25 cellular contexts compared by ENCODE assay signal in genomic region chr16:23920899-23921298, GRCh38.
DNase-seq lines count a peak whose midpoint lies in the region; ATAC-seq, FAIRE-seq and TF ChIP-seq lines count a peak whose summit lies in the region.
"Had no signal": no experiment of that assay in that cellular context is flagged by ENCODE, and none has a peak within 500 bp of the region (broad histone marks: within the 10 kb centered on the region; RNA-seq: fewer than 3 reads in every experiment).

No MANE protein-coding gene starts in this region.

- no peak overlapping the region for H3K4me3 Mint-ChIP-seq in activated CD8-positive, alpha-beta T cell treated with anti-CD3 and anti-CD28 coated beads for 36 hours
- H3K4me3 Mint-ChIP-seq in activated CD8-positive, alpha-beta T cell treated with anti-CD3 and anti-CD28 coated beads, Interleukin-2, amount 10 ng/mL, durations not matched to agents 7 days and 5 days: no peak overlapping the region
- H3K4me3 Mint-ChIP-seq in WTC11: no peak overlapping the region

- H3K27me3 Mint-ChIP-seq in activated CD8-positive, alpha-beta T cell treated with anti-CD3 and anti-CD28 coated beads for 36 hours: no peaks in the 10 kb centered on the region
- H3K27me3 Mint-ChIP-seq in activated CD8-positive, alpha-beta T cell treated with anti-CD3 and anti-CD28 coated beads, Interleukin-2, amount 10 ng/mL, durations not matched to agents 7 days and 5 days (ENCODE audit: low read depth): no peaks in the 10 kb centered on the region
- H3K27me3 Mint-ChIP-seq in WTC11 (ENCODE audit: low read depth): no peaks in the 10 kb centered on the region
- H3K27me3 Mint-ChIP-seq: CD8-positive, alpha-beta memory T cell had no signal

- H3K27ac Mint-ChIP-seq in activated CD8-positive, alpha-beta T cell treated with anti-CD3 and anti-CD28 coated beads for 36 hours: peak overlapping the region; percentile 37
- H3K27ac Mint-ChIP-seq in activated CD8-positive, alpha-beta T cell treated with anti-CD3 and anti-CD28 coated beads, Interleukin-2, amount 10 ng/mL, durations not matched to agents 7 days and 5 days: no peak overlapping the region
- 0 out of 2 replicates have a peak overlapping the region, but pooled peaks have one; percentile 12 for H3K27ac Mint-ChIP-seq in WTC11

- no peak for TF ChIP-seq EP300 in esophagus muscularis mucosa (IDR thresholded peaks at IDR 0.05)

- intact Hi-C loops in activated CD8-positive, alpha-beta T cell treated with anti-CD3 and anti-CD28 coated beads for 36 hours (cut with micrococcal nuclease): no loop called here
- intact Hi-C loops in esophagus muscularis mucosa (cut with DNase I): no loop called here

- POLR2A ChIA-PET in activated CD8-positive, alpha-beta T cell treated with anti-CD3 and anti-CD28 coated beads for 36 hours (lab: Charles Lee): interaction anchor here (0.5 to 0.6 kb wide), 2 partner anchors 10 to 56 kb away, joined by 3 read pairs; no protein-coding TSS in a partner anchor
- POLR2A ChIA-PET in activated CD8-positive, alpha-beta T cell treated with anti-CD3 and anti-CD28 coated beads, Interleukin-2, amount 10 ng/mL, durations not matched to agents 7 days and 5 days (lab: Charles Lee): no interaction called here
- POLR2A ChIA-PET in WTC11 (lab: Charles Lee): no interaction called here

- no peak for TF ChIP-seq CTCF in activated CD8-positive, alpha-beta T cell treated with anti-CD3 and anti-CD28 coated beads for 36 hours (IDR thresholded peaks at IDR 0.05)
- TF ChIP-seq CTCF in WTC11 (IDR thresholded peaks at IDR 0.05) (no peak), esophagus muscularis mucosa (IDR thresholded peaks at IDR 0.05) (no peak)

- TF ChIP-seq POLR2A in GM12891 (IDR thresholded peaks at IDR 0.05; ENCODE audit: low read depth, low read length): no peak
- TF ChIP-seq POLR2A in esophagus muscularis mucosa (IDR thresholded peaks at IDR 0.05; ENCODE audit: low read depth): no peak

- FAIRE-seq in GM12891 (lab: Jason Lieb, UNC): peak; percentile 50
- FAIRE-seq: H54 had no signal

- peaks cover 16% of the 10 kb centered on the region for H3K9me3 Mint-ChIP-seq in activated CD8-positive, alpha-beta T cell treated with anti-CD3 and anti-CD28 coated beads for 36 hours
- H3K9me3 Mint-ChIP-seq in activated CD8-positive, alpha-beta T cell treated with anti-CD3 and anti-CD28 coated beads, Interleukin-2, amount 10 ng/mL, durations not matched to agents 7 days and 5 days (ENCODE audit: insufficient read depth): peaks cover 7% of the 10 kb centered on the region
- H3K9me3 Mint-ChIP-seq in WTC11: no peaks in the 10 kb centered on the region
- H3K9me3 Mint-ChIP-seq: CD8-positive, alpha-beta memory T cell had no signal

- H3K9me3 ChIP-seq in esophagus muscularis mucosa: no peaks in the 10 kb centered on the region
- H3K9me3 ChIP-seq in SJCRH30 (replicated peaks): no peaks in the 10 kb centered on the region
- H3K9me3 ChIP-seq: BE2C, breast epithelium, neutrophil, right lobe of liver, transverse colon had no signal

- H3K36me3 ChIP-seq in esophagus muscularis mucosa: no peaks in the 10 kb centered on the region
- H3K36me3 ChIP-seq in SJCRH30: no peaks in the 10 kb centered on the region
- H3K36me3 ChIP-seq: BE2C, breast epithelium, right lobe of liver, transverse colon had no signal

- WGBS in esophagus muscularis mucosa: 91% methylated on average over 3 of the region's 3 CpGs

- H3K27me3 ChIP-seq in esophagus muscularis mucosa (no peaks in the 10 kb centered on the region), SJCRH30 (no peaks in the 10 kb centered on the region)
- H3K27me3 ChIP-seq: BE2C, breast epithelium, neutrophil, right lobe of liver, transverse colon had no signal

- H3K27ac ChIP-seq in esophagus muscularis mucosa (replicated peaks in 1 of 4): no peak overlapping the region
- H3K27ac ChIP-seq in SJCRH30: no peak overlapping the region
- H3K27ac ChIP-seq: breast epithelium, PC-9, right lobe of liver, transverse colon had no signal

- peaks cover 64% of the 10 kb centered on the region for H3K36me3 Mint-ChIP-seq in activated CD8-positive, alpha-beta T cell treated with anti-CD3 and anti-CD28 coated beads for 36 hours (ENCODE audit: low read depth)
- peaks cover 40% of the 10 kb centered on the region for H3K36me3 Mint-ChIP-seq in activated CD8-positive, alpha-beta T cell treated with anti-CD3 and anti-CD28 coated beads, Interleukin-2, amount 10 ng/mL, durations not matched to agents 7 days and 5 days (ENCODE audit: low read depth)
- H3K36me3 Mint-ChIP-seq in WTC11: no peaks in the 10 kb centered on the region

- peak; percentile 64 for ATAC-seq in activated CD8-positive, alpha-beta T cell treated with anti-CD3 and anti-CD28 coated beads for 36 hours
- ATAC-seq in activated CD8-positive, alpha-beta T cell treated with anti-CD3 and anti-CD28 coated beads, Interleukin-2, amount 10 ng/mL, durations not matched to agents 7 days and 5 days: no peak
- ATAC-seq in WTC11 (no peak), GM19328 (IDR thresholded peaks at IDR 0.05; ENCODE audit: unreplicated experiment) (no peak)
- ATAC-seq: Right ventricle myocardium inferior had no signal

- H3K4me3 ChIP-seq in esophagus muscularis mucosa (no peak overlapping the region), SJCRH30 (no peak overlapping the region)
- H3K4me3 ChIP-seq: breast epithelium, PC-9, right lobe of liver, transverse colon had no signal

- DNase-seq in activated CD8-positive, alpha-beta T cell treated with anti-CD3 and anti-CD28 coated beads for 36 hours: peak; percentile 57
- no peak for DNase-seq in activated CD8-positive, alpha-beta T cell treated with anti-CD3 and anti-CD28 coated beads, Interleukin-2, amount 10 ng/mL, durations not matched to agents 7 days and 5 days
- DNase-seq in GM12891 (ENCODE audit: insufficient read length, low spot score) (no peak), WTC11 (ENCODE audit: low spot score) (no peak), esophagus muscularis mucosa (ENCODE audit: extremely low spot score) (peak; percentile 66), OCI-M2 (lab: John Stamatoyannopoulos, UW; ENCODE audit: unreplicated experiment) (no peak), SJCRH30 (no peak)
- DNase-seq: activated effector memory CD4-positive, alpha-beta T cell treated with Interleukin-2 at 50 U/mL for 16 hours; amygdala; BE2C; CD8-positive, alpha-beta memory T cell; DMS 273 treated with DMSO at 0.1 percent for 48 hours; effector CD4-positive, alpha-beta T cell; mesendoderm; NCI-H1092 treated with DMSO at 0.1 percent for 48 hours; NCI-H187 treated with DMSO at 0.1 percent for 48 hours; NCI-H524 treated with DMSO at 0.1 percent for 48 hours; PC-9; right lobe of liver; transverse colon had no signal

- H3K4me1 Mint-ChIP-seq in activated CD8-positive, alpha-beta T cell treated with anti-CD3 and anti-CD28 coated beads for 36 hours (ENCODE audit: low read depth): peaks cover 72% of the 10 kb centered on the region
- H3K4me1 Mint-ChIP-seq in activated CD8-positive, alpha-beta T cell treated with anti-CD3 and anti-CD28 coated beads, Interleukin-2, amount 10 ng/mL, durations not matched to agents 7 days and 5 days (ENCODE audit: low read depth): peaks cover 12% of the 10 kb centered on the region
- H3K4me1 Mint-ChIP-seq in WTC11: peaks cover 22% of the 10 kb centered on the region

- CTCF ChIA-PET in activated CD8-positive, alpha-beta T cell treated with anti-CD3 and anti-CD28 coated beads for 36 hours (lab: Charles Lee): no interaction called here
- CTCF ChIA-PET in activated CD8-positive, alpha-beta T cell treated with anti-CD3 and anti-CD28 coated beads, Interleukin-2, amount 10 ng/mL, durations not matched to agents 7 days and 5 days (lab: Charles Lee): no interaction called here
- CTCF ChIA-PET in WTC11 (lab: Charles Lee): no interaction called here

- no peaks in the 10 kb centered on the region for H3K4me1 ChIP-seq in esophagus muscularis mucosa
- no peaks in the 10 kb centered on the region for H3K4me1 ChIP-seq in SJCRH30
- H3K4me1 ChIP-seq: BE2C, right lobe of liver, transverse colon had no signal

TF ChIP-seq in GM12891, 5 proteins besides CTCF, POLR2A, EP300 and RAD21:
- TF ChIP-seq POLR2AphosphoS5 (IDR thresholded peaks at IDR 0.05; ENCODE audit: low read depth, low read length) (no peak), POU2F2 (IDR thresholded peaks at IDR 0.05; ENCODE audit: low read depth, low read length) (0 out of 2 replicates have a peak, but pooled peaks have one; percentile 8), PAX5 (IDR thresholded peaks at IDR 0.05; ENCODE audit: insufficient read depth, low read length, severe bottlenecking) (no peak), TAF1 (IDR thresholded peaks at IDR 0.05; ENCODE audit: low read depth, low read length) (no peak)

TF ChIP-seq in WTC11, 78 proteins besides CTCF, POLR2A, EP300 and RAD21 (continues in another document):
- TF ChIP-seq ZNF317 (CRISPR knock-in tag; IDR thresholded peaks at IDR 0.05; ENCODE audit: borderline replicate concordance, low read depth) (no peak), NR3C1 (CRISPR knock-in tag; conservative IDR thresholded peaks at IDR 0.05; ENCODE audit: low read depth) (no peak), MXD4 (CRISPR knock-in tag; IDR thresholded peaks at IDR 0.05; ENCODE audit: borderline replicate concordance) (no peak), CREM (CRISPR knock-in tag; IDR thresholded peaks at IDR 0.05) (no peak), IRF2 (CRISPR knock-in tag; IDR thresholded peaks at IDR 0.05; ENCODE audit: borderline replicate concordance, low read depth) (no peak), GRHL2 (CRISPR knock-in tag; IDR thresholded peaks at IDR 0.05; ENCODE audit: insufficient replicate concordance, severe bottlenecking) (no peak), AR (CRISPR knock-in tag; IDR thresholded peaks at IDR 0.05) (no peak), CBFB (CRISPR knock-in tag; IDR thresholded peaks at IDR 0.05; ENCODE audit: low read depth) (no peak), GTF2I (CRISPR knock-in tag; conservative IDR thresholded peaks at IDR 0.05) (no peak)

Comparison
In these comparisons a context has a peak if more than half of its experiments do, and no peak if none do; other contexts are left out.
1. DNase-seq: peak in activated CD8-positive, alpha-beta T cell treated with anti-CD3 and anti-CD28 coated beads for 36 hours (single experiment) and esophagus muscularis mucosa (single experiment); none in activated CD8-positive, alpha-beta T cell treated with anti-CD3 and anti-CD28 coated beads, Interleukin-2, amount 10 ng/mL, durations not matched to agents 7 days and 5 days (single experiment), GM12891 (single experiment), WTC11 (single experiment), OCI-M2 (single experiment) and SJCRH30 (0 of 2).